8 cellular contexts compared by ENCODE assay signal in genomic region chr11:61679893-61680621, GRCh38. TPM values are rescaled to one million over a fixed set of nuclear protein-coding genes. Genes with fewer than 3 reads are reported as not detected.
DNase-seq lines count a peak whose midpoint lies in the region; ATAC-seq and TF ChIP-seq lines count a peak whose summit lies in the region.

Gene DAGLA (plus strand): TSS chr11:61680391. CDS start chr11:61720156, 39,765 bp downstream.

- no peak within 1 kb of the TSS for H3K27ac Mint-ChIP-seq in activated T-helper 1 cell treated with anti-CD3 and anti-CD28 coated beads, Interleukin-12 subunit alpha, Interleukin-12 subunit beta, Interleukin-2, Interleukin-4 antibody, amounts not matched to agents 30 ng/mL and 10 ng/mL and 1 ng/mL, durations not matched to agents 14 hours and 24 hours and 36 hours
- H3K27ac Mint-ChIP-seq in nephron: peak within 1 kb of the TSS; percentile 48 to 91 (median 59)

- H3K4me3 ChIP-seq in OCI-LY7 (ENCODE audit: low read depth, low read length, poor library complexity, severe bottlenecking) (no peak within 1 kb of the TSS), fibroblast of pulmonary artery (replicated peaks; ENCODE audit: low read depth, low read length) (peak within 1 kb of the TSS; percentile 52)

- no peak within 1 kb of the TSS for H3K27ac ChIP-seq in OCI-LY7 (ENCODE audit: low read depth, low read length, poor library complexity, severe bottlenecking)

- POLR2A ChIA-PET in OCI-LY7 (lab: Charles Lee): no interaction called here

- H3K4me3 Mint-ChIP-seq in activated T-helper 1 cell treated with anti-CD3 and anti-CD28 coated beads, Interleukin-12 subunit alpha, Interleukin-12 subunit beta, Interleukin-2, Interleukin-4 antibody, amounts not matched to agents 30 ng/mL and 10 ng/mL and 1 ng/mL, durations not matched to agents 14 hours and 24 hours and 36 hours: peak within 1 kb of the TSS; percentile 75
- peak within 1 kb of the TSS; percentile 75 to 84 (median 82) for H3K4me3 Mint-ChIP-seq in nephron

- DNase-seq in Daoy (ENCODE audit: low read depth) (peak; percentile 70), OCI-LY7 (ENCODE audit: low spot score) (no peak), fibroblast of pulmonary artery (ENCODE audit: low read depth) (peak; percentile 57)
- DNase-seq in activated T-helper 1 cell treated with anti-CD3 and anti-CD28 coated beads, Interleukin-12 subunit alpha, Interleukin-12 subunit beta, Interleukin-2, Interleukin-4 antibody, amounts not matched to agents 30 ng/mL and 10 ng/mL and 1 ng/mL, durations not matched to agents 14 hours and 24 hours and 36 hours (ENCODE audit: low spot score): peak; percentile 68
- DNase-seq in stimulated activated naive CD4-positive, alpha-beta T cell treated with Interleukin-2 at 50 U/mL for 16 hours (lab: John Stamatoyannopoulos, UW): peak; percentile 42

- H3K4me2 ChIP-seq in OCI-LY7 (ENCODE audit: low read length): no peak within 1 kb of the TSS

- intact Hi-C loops in OCI-LY7 (cut with micrococcal nuclease; ENCODE audit: unreplicated experiment): loop anchor here (5.0 kb wide), 1 partner anchor 52 kb away; no protein-coding TSS in a partner anchor
- intact Hi-C loops in activated T-helper 1 cell treated with anti-CD3 and anti-CD28 coated beads, Interleukin-12 subunit alpha, Interleukin-12 subunit beta, Interleukin-2, Interleukin-4 antibody, amounts not matched to agents 30 ng/mL and 10 ng/mL and 1 ng/mL, durations not matched to agents 14 hours and 24 hours and 36 hours (cut with micrococcal nuclease): loop anchor here (1.0 kb wide), 2 partner anchors 16 to 53 kb away; no protein-coding TSS in a partner anchor

- peak; percentile 70 for TF ChIP-seq CTCF in OCI-LY7 (conservative IDR thresholded peaks at IDR 0.05; ENCODE audit: low read length)
- peak; percentile 51 for TF ChIP-seq CTCF in fibroblast of pulmonary artery (IDR thresholded peaks at IDR 0.05; ENCODE audit: low read length, missing control alignments)
- peak; percentile 96 to 97 (median 97) for TF ChIP-seq CTCF in nephron (IDR thresholded peaks at IDR 0.05; ENCODE audit: unreplicated experiment in 3 of 3)

- H3K4me1 ChIP-seq in OCI-LY7 (ENCODE audit: insufficient read depth, low read length, poor library complexity, severe bottlenecking): no peaks in the 10 kb centered on the region

- no peaks in the 10 kb centered on the region for H3K36me3 Mint-ChIP-seq in activated T-helper 1 cell treated with anti-CD3 and anti-CD28 coated beads, Interleukin-12 subunit alpha, Interleukin-12 subunit beta, Interleukin-2, Interleukin-4 antibody, amounts not matched to agents 30 ng/mL and 10 ng/mL and 1 ng/mL, durations not matched to agents 14 hours and 24 hours and 36 hours (ENCODE audit: low read depth)
- no peaks in the 10 kb centered on the region for H3K36me3 Mint-ChIP-seq in nephron (ENCODE audit: low read depth)

- no peaks in the 10 kb centered on the region for H3K9me2 ChIP-seq in OCI-LY7 (ENCODE audit: insufficient read depth, low read length)

- no peaks in the 10 kb centered on the region for H3K79me2 ChIP-seq in OCI-LY7 (ENCODE audit: insufficient read depth, low read depth, low read length)

- no TSS peak for BruUV-seq in OCI-LY7 (replicated peaks; lab: Mats Ljungman, UMichigan)

- H4K20me1 ChIP-seq in OCI-LY7 (ENCODE audit: insufficient read depth, low read length): no peaks in the 10 kb centered on the region

- H3K4me1 Mint-ChIP-seq in activated T-helper 1 cell treated with anti-CD3 and anti-CD28 coated beads, Interleukin-12 subunit alpha, Interleukin-12 subunit beta, Interleukin-2, Interleukin-4 antibody, amounts not matched to agents 30 ng/mL and 10 ng/mL and 1 ng/mL, durations not matched to agents 14 hours and 24 hours and 36 hours (ENCODE audit: low read depth): no peaks in the 10 kb centered on the region
- peaks cover 34% of the 10 kb centered on the region for H3K4me1 Mint-ChIP-seq in nephron

- H3K9me3 Mint-ChIP-seq in activated T-helper 1 cell treated with anti-CD3 and anti-CD28 coated beads, Interleukin-12 subunit alpha, Interleukin-12 subunit beta, Interleukin-2, Interleukin-4 antibody, amounts not matched to agents 30 ng/mL and 10 ng/mL and 1 ng/mL, durations not matched to agents 14 hours and 24 hours and 36 hours: no peaks in the 10 kb centered on the region
- no peaks in the 10 kb centered on the region for H3K9me3 Mint-ChIP-seq in nephron

- no peaks in the 10 kb centered on the region for H3K36me3 ChIP-seq in OCI-LY7 (ENCODE audit: insufficient read depth, low read length)

- no peak within 1 kb of the TSS for H2AFZ ChIP-seq in OCI-LY7 (ENCODE audit: low read length)

- CTCF ChIA-PET in OCI-LY7 (lab: Charles Lee; ENCODE audit: unreplicated experiment): no interaction called here

- ATAC-seq in HG03060 (IDR thresholded peaks at IDR 0.05; ENCODE audit: low read depth, unreplicated experiment): peak; percentile 47
- no peak for ATAC-seq in GM18517 (IDR thresholded peaks at IDR 0.05; ENCODE audit: unreplicated experiment)

- no peaks in the 10 kb centered on the region for H3K9me3 ChIP-seq in OCI-LY7 (ENCODE audit: low read length)

- H3K27me3 Mint-ChIP-seq in activated T-helper 1 cell treated with anti-CD3 and anti-CD28 coated beads, Interleukin-12 subunit alpha, Interleukin-12 subunit beta, Interleukin-2, Interleukin-4 antibody, amounts not matched to agents 30 ng/mL and 10 ng/mL and 1 ng/mL, durations not matched to agents 14 hours and 24 hours and 36 hours (ENCODE audit: insufficient read depth): peaks cover 42% of the 10 kb centered on the region
- peaks cover 17% of the 10 kb centered on the region for H3K27me3 Mint-ChIP-seq in nephron (ENCODE audit: low read depth)

RNA-seq across cellular contexts. Expression of gene DAGLA, which starts in this region (rescaled TPM):
- total RNA-seq in Daoy (2014; rRNA removed; shearing (Covaris generic)): 0.65 and 0.91 TPM in 2 replicates
- total RNA-seq in OCI-LY7 (2014; rRNA removed; shearing (Covaris generic)): not detected in 2 replicates
- total RNA-seq in OCI-LY7 (2022): not detected in 2 replicates
- 0.18 and 0.20 TPM in 2 replicates for total RNA-seq in activated T-helper 1 cell treated with anti-CD3 and anti-CD28 coated beads, Interleukin-12 subunit alpha, Interleukin-12 subunit beta, Interleukin-2, Interleukin-4 antibody, amounts not matched to agents 30 ng/mL and 10 ng/mL and 1 ng/mL, durations not matched to agents 14 hours and 24 hours and 36 hours

Comparison
In these comparisons a context has a peak if more than half of its experiments do, and no peak if none do; other contexts are left out.
1. Peak in DNase-seq in Daoy; RNA of the gene not detected or under 1 TPM.
2. Peak in DNase-seq in activated T-helper 1 cell treated with anti-CD3 and anti-CD28 coated beads, Interleukin-12 subunit alpha, Interleukin-12 subunit beta, Interleukin-2, Interleukin-4 antibody, amounts not matched to agents 30 ng/mL and 10 ng/mL and 1 ng/mL, durations not matched to agents 14 hours and 24 hours and 36 hours; RNA of the gene not detected or under 1 TPM.